ENCODE assay signal across 8 cellular contexts in genomic region chr17:44628234-44629188, GRCh38. TPM values are rescaled to one million over a fixed set of nuclear protein-coding genes. Genes with fewer than 3 reads are reported as not detected.
DNase-seq lines count a peak whose midpoint lies in the region; ATAC-seq and TF ChIP-seq lines count a peak whose summit lies in the region.

No MANE protein-coding gene starts in this region.

- H3K4me3 ChIP-seq in GM06990 (replicated peaks; ENCODE audit: low read depth, low read length) (peak overlapping the region; percentile 48), fibroblast of pulmonary artery (replicated peaks; ENCODE audit: low read depth, low read length) (no peak overlapping the region), neuron (ENCODE audit: low read length) (peak overlapping the region; percentile 6), suprapubic skin (no peak overlapping the region)

- H3K36me3 ChIP-seq in GM06990 (ENCODE audit: control insufficient read depth, insufficient read depth, low read length), result no peaks in the 10 kb centered on the region
- H3K36me3 ChIP-seq in neuron (ENCODE audit: insufficient read depth, low read length), result no peaks in the 10 kb centered on the region
- H3K36me3 ChIP-seq in suprapubic skin, result no peaks in the 10 kb centered on the region

- H2AFZ ChIP-seq in neuron (ENCODE audit: low read depth, low read length), result peak overlapping the region; percentile 74

- TF ChIP-seq EP300 in suprapubic skin (IDR thresholded peaks at IDR 0.05), result no peak

- DNase-seq in GM06990 (ENCODE audit: extremely low read depth, insufficient read length), result peak; percentile 86
- DNase-seq in NOMO-1 (lab: John Stamatoyannopoulos, UW; ENCODE audit: unreplicated experiment in 2 of 2), result peak; percentile 66 to 80
- DNase-seq in fibroblast of pulmonary artery (ENCODE audit: low read depth), result peak; percentile 15
- DNase-seq in NCI-H1694 treated with DMSO at 0.1 percent for 48 hours (lab: John Stamatoyannopoulos, UW), result no peak
- no peak for DNase-seq in suprapubic skin (ENCODE audit: low spot score in 2 of 2)

- TF ChIP-seq POLR2A in suprapubic skin (IDR thresholded peaks at IDR 0.05), result no peak

- TF ChIP-seq CTCF in GM06990 (IDR thresholded peaks at IDR 0.05; ENCODE audit: insufficient read depth, low read length, poor library complexity, severe bottlenecking), result no peak
- no peak for TF ChIP-seq CTCF in fibroblast of pulmonary artery (IDR thresholded peaks at IDR 0.05; ENCODE audit: low read length, missing control alignments)
- TF ChIP-seq CTCF in suprapubic skin (IDR thresholded peaks at IDR 0.05), result no peak

- WGBS in suprapubic skin, result 71% methylated on average over 21 of the region's 34 CpGs

- ATAC-seq in HG02588 (IDR thresholded peaks at IDR 0.05; ENCODE audit: unreplicated experiment) (no peak), GM21367 (IDR thresholded peaks at IDR 0.05; ENCODE audit: unreplicated experiment) (no peak)

- H3K4me1 ChIP-seq in neuron (ENCODE audit: insufficient read depth, low read length) (peaks cover 11% of the 10 kb centered on the region), suprapubic skin (no peaks in the 10 kb centered on the region)

- no peak overlapping the region for H3K27ac ChIP-seq in suprapubic skin

- no peaks in the 10 kb centered on the region for H3K9me3 ChIP-seq in neuron (ENCODE audit: low read length)
- no peaks in the 10 kb centered on the region for H3K9me3 ChIP-seq in suprapubic skin

- H3K27me3 ChIP-seq in GM06990 (replicated peaks; ENCODE audit: control insufficient read depth, insufficient read depth, low read length) (no peaks in the 10 kb centered on the region), neuron (ENCODE audit: insufficient read depth, low read length) (no peaks in the 10 kb centered on the region), suprapubic skin (peaks cover 7% of the 10 kb centered on the region)

RNA-seq across cellular contexts. Expression of gene MEIOC, which starts 27.8 kb away (rescaled TPM):
- not detected for total RNA-seq in suprapubic skin

Comparison
In these comparisons a context has a peak if more than half of its experiments do, and no peak if none do; other contexts are left out.
1. DNase-seq: peak in GM06990 (single experiment), NOMO-1 (2 of 2) and fibroblast of pulmonary artery (single experiment); none in NCI-H1694 treated with DMSO at 0.1 percent for 48 hours (single experiment) and suprapubic skin (0 of 2).
2. H3K4me3 ChIP-seq: peak in GM06990 (single experiment) and neuron (single experiment); none in fibroblast of pulmonary artery (single experiment) and suprapubic skin (single experiment).